Comparison of ENCODE assay signal across 8 cellular contexts in the genomic region with DNA sequence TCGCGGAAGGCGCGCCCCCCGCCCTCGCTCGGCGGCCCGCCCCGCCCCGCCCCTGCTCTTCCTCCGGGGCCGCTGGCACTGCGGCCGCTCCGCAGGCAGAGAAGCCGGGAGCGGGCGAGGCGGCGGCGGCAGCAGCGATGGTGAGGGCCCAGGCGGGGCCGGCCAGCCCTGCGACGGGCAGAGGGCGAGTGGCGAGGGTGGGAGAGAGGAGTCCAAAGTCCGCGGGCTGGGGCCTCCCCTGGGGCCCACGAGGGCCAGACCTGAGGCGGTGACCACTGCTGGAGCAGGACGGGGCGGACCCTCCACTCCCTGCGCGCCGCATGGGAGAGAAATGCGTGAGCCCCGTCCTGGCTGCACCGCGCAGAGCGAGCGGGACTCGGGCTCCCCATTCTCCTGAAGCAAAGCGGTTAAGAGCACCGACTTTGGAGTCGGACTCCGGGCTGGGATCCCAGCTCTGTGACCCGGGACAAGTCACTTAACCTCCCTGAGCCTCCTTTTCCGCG. TPM values are rescaled to one million over a fixed set of nuclear protein-coding genes. Genes with fewer than 3 reads are reported as not detected.
DNase-seq lines count a peak whose midpoint lies in the region; ATAC-seq and TF ChIP-seq lines count a peak whose summit lies in the region.

A gene with protein sequence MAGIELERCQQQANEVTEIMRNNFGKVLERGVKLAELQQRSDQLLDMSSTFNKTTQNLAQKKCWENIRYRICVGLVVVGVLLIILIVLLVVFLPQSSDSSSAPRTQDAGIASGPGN (plus strand): TSS at position 78 of the 503 bp plus-strand sequence. CDS start 60 bp downstream, at position 138.

- H3K4me2 ChIP-seq in OCI-LY7 (ENCODE audit: low read length) = no peak within 1 kb of the TSS

- no peaks in the 10 kb centered on the region for H4K20me1 ChIP-seq in OCI-LY7 (ENCODE audit: insufficient read depth, low read length)

- POLR2A ChIA-PET in OCI-LY7 (lab: Charles Lee) = no interaction called here

- H2AFZ ChIP-seq in OCI-LY7 (ENCODE audit: low read length) = no peak within 1 kb of the TSS

- DNase-seq in ACHN (peak; percentile 40), LHCN-M2 (ENCODE audit: low read depth) (peak; percentile 40), astrocyte of the spinal cord (ENCODE audit: low read depth, low spot score) (no peak), NCI-H526 (lab: John Stamatoyannopoulos, UW) (no peak), OCI-LY7 (ENCODE audit: low spot score) (no peak)
- DNase-seq in stimulated activated CD8-positive, alpha-beta memory T cell treated with anti-CD3 and anti-CD28 coated beads, Interleukin-4, amount 100 ng/mL, for 48 hours = peak; percentile 34

- no TSS peak for BruUV-seq in OCI-LY7 (replicated peaks; lab: Mats Ljungman, UMichigan)

- CTCF ChIA-PET in OCI-LY7 (lab: Charles Lee; ENCODE audit: unreplicated experiment) = no interaction called here

- in situ Hi-C loops in ACHN (cut with HindIII; ENCODE audit: low pct_ligation_motif_present, low pct_unique_long_range_greater_than_20kb, low sequenced_read_pairs) (no loop called here), astrocyte of the spinal cord (cut with HindIII; ENCODE audit: low sequenced_read_pairs) (no loop called here)

- peak within 1 kb of the TSS; percentile 51 for H3K4me3 ChIP-seq in astrocyte of the spinal cord (ENCODE audit: low read depth, low read length)
- H3K4me3 ChIP-seq in iPS-20b (ENCODE audit: low read length) = peak within 1 kb of the TSS; percentile 55; the same call in 1 of the 2 replicates
- H3K4me3 ChIP-seq in OCI-LY7 (ENCODE audit: low read depth, low read length, poor library complexity, severe bottlenecking) = no peak within 1 kb of the TSS

- peaks cover 4% of the 10 kb centered on the region; the same call in 1 of the 2 replicates for H3K36me3 ChIP-seq in iPS-20b (ENCODE audit: insufficient read depth, low read depth, low read length)
- H3K36me3 ChIP-seq in OCI-LY7 (ENCODE audit: insufficient read depth, low read length) = peaks cover 45% of the 10 kb centered on the region

- H3K9ac ChIP-seq in iPS-20b (ENCODE audit: low read depth, low read length) = no peak within 1 kb of the TSS

- ATAC-seq in GM19372 (IDR thresholded peaks at IDR 0.05; ENCODE audit: low read depth, unreplicated experiment) = peak; percentile 58

- peaks cover 10% of the 10 kb centered on the region; the same call in 1 of the 2 replicates for H3K79me2 ChIP-seq in OCI-LY7 (ENCODE audit: insufficient read depth, low read depth, low read length)

- no peaks in the 10 kb centered on the region for H3K9me3 ChIP-seq in iPS-20b (ENCODE audit: insufficient read depth, low read depth, low read length)
- no peaks in the 10 kb centered on the region for H3K9me3 ChIP-seq in OCI-LY7 (ENCODE audit: low read length)

- intact Hi-C loops in OCI-LY7 (cut with micrococcal nuclease; ENCODE audit: unreplicated experiment) = no loop called here

- H3K4me1 ChIP-seq in iPS-20b (ENCODE audit: insufficient read depth, low read length) (no peaks in the 10 kb centered on the region), OCI-LY7 (ENCODE audit: insufficient read depth, low read length, poor library complexity, severe bottlenecking) (peaks cover 21% of the 10 kb centered on the region)

- H3K9me2 ChIP-seq in OCI-LY7 (ENCODE audit: insufficient read depth, low read length) = no peaks in the 10 kb centered on the region

- H3K27ac ChIP-seq in iPS-20b (ENCODE audit: low read length) (no peak within 1 kb of the TSS), OCI-LY7 (ENCODE audit: low read depth, low read length, poor library complexity, severe bottlenecking) (no peak within 1 kb of the TSS)

- TF ChIP-seq CTCF in astrocyte of the spinal cord (IDR thresholded peaks at IDR 0.05; ENCODE audit: low read depth, low read length) = no peak
- no peak for TF ChIP-seq CTCF in OCI-LY7 (conservative IDR thresholded peaks at IDR 0.05; ENCODE audit: low read length)

- H3K27me3 ChIP-seq in iPS-20b (ENCODE audit: insufficient read depth, low read length) = peaks cover 27% of the 10 kb centered on the region; the same call in 1 of the 2 replicates

RNA-seq across cellular contexts. Expression of the gene that starts here (rescaled TPM):
- 111 and 146 TPM in 2 replicates for total RNA-seq in LHCN-M2 (2014; rRNA removed)
- 865 TPM for polyA plus RNA-seq in LHCN-M2 (2012)
- 0.54 and 3.0 TPM in 2 replicates for total RNA-seq in OCI-LY7 (2014; rRNA removed; shearing (Covaris generic))
- total RNA-seq in OCI-LY7 (2022) = 3.8 and 3.9 TPM in 2 replicates

Comparison
In these comparisons a context has a peak if more than half of its experiments do, and no peak if none do; other contexts are left out.
1. RNA of the gene that starts here (total RNA-seq): 111 to 146 TPM in LHCN-M2; 0.54 to 3.9 TPM in OCI-LY7; every median in the first group is over 10 times any median in the second.
2. DNase-seq: peak in ACHN (single experiment), LHCN-M2 (single experiment) and stimulated activated CD8-positive, alpha-beta memory T cell treated with anti-CD3 and anti-CD28 coated beads, Interleukin-4, amount 100 ng/mL, for 48 hours (single experiment); none in astrocyte of the spinal cord (single experiment), NCI-H526 (0 of 2) and OCI-LY7 (single experiment).